In the genomic region with DNA sequence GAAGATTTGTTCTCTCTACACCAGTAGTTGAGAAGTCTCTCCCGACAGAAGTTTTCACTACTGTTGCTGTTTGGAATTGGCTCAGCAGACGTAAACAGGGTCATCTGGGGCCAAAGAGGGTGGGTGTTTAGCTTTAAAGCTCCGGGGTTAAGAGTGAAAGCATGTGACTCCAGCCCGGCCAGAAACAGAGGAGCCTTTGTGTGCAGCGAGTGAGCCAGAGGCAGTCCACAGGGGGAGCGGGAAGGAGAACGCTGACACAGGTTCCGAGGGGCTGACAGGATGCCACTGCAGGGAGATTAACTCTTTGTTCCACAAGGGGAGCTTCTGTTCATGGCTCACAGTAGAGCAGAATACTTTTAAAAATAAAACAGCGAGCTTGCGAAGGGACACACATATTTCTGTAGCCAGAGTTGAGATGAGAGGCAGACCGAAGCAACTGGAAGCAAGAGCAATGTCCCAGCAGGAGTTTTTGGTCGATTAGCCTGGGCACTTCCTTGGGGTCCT, we compare ENCODE assay signal across 1 cellular context.
TF ChIP-seq lines count a peak whose summit lies in the region.

No MANE protein-coding gene starts in this region.

TF ChIP-seq in HepG2, 621 proteins besides CTCF, POLR2A, EP300 and RAD21 (continued from another document):
- peak; percentile 79; the same call in 1 of the 2 replicates for TF ChIP-seq IKZF5 (CRISPR knock-in tag; IDR thresholded peaks at IDR 0.05)
- no peak for TF ChIP-seq SP2 (CRISPR knock-in tag; IDR thresholded peaks at IDR 0.05)
- no peak for TF ChIP-seq NFRKB (IDR thresholded peaks at IDR 0.05)
- TF ChIP-seq, protein P1, sequence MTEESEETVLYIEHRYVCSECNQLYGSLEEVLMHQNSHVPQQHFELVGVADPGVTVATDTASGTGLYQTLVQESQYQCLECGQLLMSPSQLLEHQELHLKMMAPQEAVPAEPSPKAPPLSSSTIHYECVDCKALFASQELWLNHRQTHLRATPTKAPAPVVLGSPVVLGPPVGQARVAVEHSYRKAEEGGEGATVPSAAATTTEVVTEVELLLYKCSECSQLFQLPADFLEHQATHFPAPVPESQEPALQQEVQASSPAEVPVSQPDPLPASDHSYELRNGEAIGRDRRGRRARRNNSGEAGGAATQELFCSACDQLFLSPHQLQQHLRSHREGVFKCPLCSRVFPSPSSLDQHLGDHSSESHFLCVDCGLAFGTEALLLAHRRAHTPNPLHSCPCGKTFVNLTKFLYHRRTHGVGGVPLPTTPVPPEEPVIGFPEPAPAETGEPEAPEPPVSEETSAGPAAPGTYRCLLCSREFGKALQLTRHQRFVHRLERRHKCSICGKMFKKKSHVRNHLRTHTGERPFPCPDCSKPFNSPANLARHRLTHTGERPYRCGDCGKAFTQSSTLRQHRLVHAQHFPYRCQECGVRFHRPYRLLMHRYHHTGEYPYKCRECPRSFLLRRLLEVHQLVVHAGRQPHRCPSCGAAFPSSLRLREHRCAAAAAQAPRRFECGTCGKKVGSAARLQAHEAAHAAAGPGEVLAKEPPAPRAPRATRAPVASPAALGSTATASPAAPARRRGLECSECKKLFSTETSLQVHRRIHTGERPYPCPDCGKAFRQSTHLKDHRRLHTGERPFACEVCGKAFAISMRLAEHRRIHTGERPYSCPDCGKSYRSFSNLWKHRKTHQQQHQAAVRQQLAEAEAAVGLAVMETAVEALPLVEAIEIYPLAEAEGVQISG (CRISPR knock-in tag; IDR thresholded peaks at IDR 0.05) = peak; percentile 50; the same call in 1 of the 2 replicates
- no peak; the same call in 1 of the 2 replicates for TF ChIP-seq ZNF614 (CRISPR knock-in tag; IDR thresholded peaks at IDR 0.05; ENCODE audit: borderline replicate concordance)
- TF ChIP-seq ZNF558 (CRISPR knock-in tag; IDR thresholded peaks at IDR 0.05; ENCODE audit: borderline replicate concordance) = no peak
- TF ChIP-seq ZNF672 (CRISPR knock-in tag; IDR thresholded peaks at IDR 0.05) = no peak
- TF ChIP-seq, protein P2, sequence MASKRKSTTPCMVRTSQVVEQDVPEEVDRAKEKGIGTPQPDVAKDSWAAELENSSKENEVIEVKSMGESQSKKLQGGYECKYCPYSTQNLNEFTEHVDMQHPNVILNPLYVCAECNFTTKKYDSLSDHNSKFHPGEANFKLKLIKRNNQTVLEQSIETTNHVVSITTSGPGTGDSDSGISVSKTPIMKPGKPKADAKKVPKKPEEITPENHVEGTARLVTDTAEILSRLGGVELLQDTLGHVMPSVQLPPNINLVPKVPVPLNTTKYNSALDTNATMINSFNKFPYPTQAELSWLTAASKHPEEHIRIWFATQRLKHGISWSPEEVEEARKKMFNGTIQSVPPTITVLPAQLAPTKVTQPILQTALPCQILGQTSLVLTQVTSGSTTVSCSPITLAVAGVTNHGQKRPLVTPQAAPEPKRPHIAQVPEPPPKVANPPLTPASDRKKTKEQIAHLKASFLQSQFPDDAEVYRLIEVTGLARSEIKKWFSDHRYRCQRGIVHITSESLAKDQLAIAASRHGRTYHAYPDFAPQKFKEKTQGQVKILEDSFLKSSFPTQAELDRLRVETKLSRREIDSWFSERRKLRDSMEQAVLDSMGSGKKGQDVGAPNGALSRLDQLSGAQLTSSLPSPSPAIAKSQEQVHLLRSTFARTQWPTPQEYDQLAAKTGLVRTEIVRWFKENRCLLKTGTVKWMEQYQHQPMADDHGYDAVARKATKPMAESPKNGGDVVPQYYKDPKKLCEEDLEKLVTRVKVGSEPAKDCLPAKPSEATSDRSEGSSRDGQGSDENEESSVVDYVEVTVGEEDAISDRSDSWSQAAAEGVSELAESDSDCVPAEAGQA (IDR thresholded peaks at IDR 0.05; ENCODE audit: low read depth) = peak; percentile 19; the same call in 1 of the 2 replicates
- TF ChIP-seq, protein P2 (CRISPR knock-in tag; IDR thresholded peaks at IDR 0.05; ENCODE audit: borderline replicate concordance) = no peak
- no peak for TF ChIP-seq PREB (CRISPR knock-in tag; IDR thresholded peaks at IDR 0.05)
- TF ChIP-seq TCF7L2 (IDR thresholded peaks at IDR 0.05; ENCODE audit: low read depth, low read length) = no peak
- TF ChIP-seq ZNF546 (CRISPR knock-in tag; conservative IDR thresholded peaks at IDR 0.05) = no peak
- TF ChIP-seq, protein P3, sequence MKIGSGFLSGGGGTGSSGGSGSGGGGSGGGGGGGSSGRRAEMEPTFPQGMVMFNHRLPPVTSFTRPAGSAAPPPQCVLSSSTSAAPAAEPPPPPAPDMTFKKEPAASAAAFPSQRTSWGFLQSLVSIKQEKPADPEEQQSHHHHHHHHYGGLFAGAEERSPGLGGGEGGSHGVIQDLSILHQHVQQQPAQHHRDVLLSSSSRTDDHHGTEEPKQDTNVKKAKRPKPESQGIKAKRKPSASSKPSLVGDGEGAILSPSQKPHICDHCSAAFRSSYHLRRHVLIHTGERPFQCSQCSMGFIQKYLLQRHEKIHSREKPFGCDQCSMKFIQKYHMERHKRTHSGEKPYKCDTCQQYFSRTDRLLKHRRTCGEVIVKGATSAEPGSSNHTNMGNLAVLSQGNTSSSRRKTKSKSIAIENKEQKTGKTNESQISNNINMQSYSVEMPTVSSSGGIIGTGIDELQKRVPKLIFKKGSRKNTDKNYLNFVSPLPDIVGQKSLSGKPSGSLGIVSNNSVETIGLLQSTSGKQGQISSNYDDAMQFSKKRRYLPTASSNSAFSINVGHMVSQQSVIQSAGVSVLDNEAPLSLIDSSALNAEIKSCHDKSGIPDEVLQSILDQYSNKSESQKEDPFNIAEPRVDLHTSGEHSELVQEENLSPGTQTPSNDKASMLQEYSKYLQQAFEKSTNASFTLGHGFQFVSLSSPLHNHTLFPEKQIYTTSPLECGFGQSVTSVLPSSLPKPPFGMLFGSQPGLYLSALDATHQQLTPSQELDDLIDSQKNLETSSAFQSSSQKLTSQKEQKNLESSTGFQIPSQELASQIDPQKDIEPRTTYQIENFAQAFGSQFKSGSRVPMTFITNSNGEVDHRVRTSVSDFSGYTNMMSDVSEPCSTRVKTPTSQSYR (CRISPR knock-in tag; IDR thresholded peaks at IDR 0.05; ENCODE audit: borderline replicate concordance) = peak; percentile 62; the same call in 1 of the 2 replicates
- TF ChIP-seq KLF6 (CRISPR knock-in tag; IDR thresholded peaks at IDR 0.05) = peak; percentile 62
- TF ChIP-seq, protein P4, sequence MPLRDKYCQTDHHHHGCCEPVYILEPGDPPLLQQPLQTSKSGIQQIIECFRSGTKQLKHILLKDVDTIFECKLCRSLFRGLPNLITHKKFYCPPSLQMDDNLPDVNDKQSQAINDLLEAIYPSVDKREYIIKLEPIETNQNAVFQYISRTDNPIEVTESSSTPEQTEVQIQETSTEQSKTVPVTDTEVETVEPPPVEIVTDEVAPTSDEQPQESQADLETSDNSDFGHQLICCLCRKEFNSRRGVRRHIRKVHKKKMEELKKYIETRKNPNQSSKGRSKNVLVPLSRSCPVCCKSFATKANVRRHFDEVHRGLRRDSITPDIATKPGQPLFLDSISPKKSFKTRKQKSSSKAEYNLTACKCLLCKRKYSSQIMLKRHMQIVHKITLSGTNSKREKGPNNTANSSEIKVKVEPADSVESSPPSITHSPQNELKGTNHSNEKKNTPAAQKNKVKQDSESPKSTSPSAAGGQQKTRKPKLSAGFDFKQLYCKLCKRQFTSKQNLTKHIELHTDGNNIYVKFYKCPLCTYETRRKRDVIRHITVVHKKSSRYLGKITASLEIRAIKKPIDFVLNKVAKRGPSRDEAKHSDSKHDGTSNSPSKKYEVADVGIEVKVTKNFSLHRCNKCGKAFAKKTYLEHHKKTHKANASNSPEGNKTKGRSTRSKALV (CRISPR knock-in tag; IDR thresholded peaks at IDR 0.05) = no peak
- TF ChIP-seq FOXK2 (IDR thresholded peaks at IDR 0.05) = peak; percentile 95
- no peak for TF ChIP-seq MTA3 (CRISPR knock-in tag; IDR thresholded peaks at IDR 0.05)
- no peak for TF ChIP-seq RNF219 (CRISPR knock-in tag; IDR thresholded peaks at IDR 0.05)
- no peak for TF ChIP-seq TOE1 (CRISPR knock-in tag; IDR thresholded peaks at IDR 0.05)
- TF ChIP-seq ZKSCAN5 (CRISPR knock-in tag; IDR thresholded peaks at IDR 0.05) = no peak
- peak; percentile 77 for TF ChIP-seq ISL2 (CRISPR knock-in tag; IDR thresholded peaks at IDR 0.05)
